Comparison of ENCODE assay signal across 1 cellular context in the genomic region with DNA sequence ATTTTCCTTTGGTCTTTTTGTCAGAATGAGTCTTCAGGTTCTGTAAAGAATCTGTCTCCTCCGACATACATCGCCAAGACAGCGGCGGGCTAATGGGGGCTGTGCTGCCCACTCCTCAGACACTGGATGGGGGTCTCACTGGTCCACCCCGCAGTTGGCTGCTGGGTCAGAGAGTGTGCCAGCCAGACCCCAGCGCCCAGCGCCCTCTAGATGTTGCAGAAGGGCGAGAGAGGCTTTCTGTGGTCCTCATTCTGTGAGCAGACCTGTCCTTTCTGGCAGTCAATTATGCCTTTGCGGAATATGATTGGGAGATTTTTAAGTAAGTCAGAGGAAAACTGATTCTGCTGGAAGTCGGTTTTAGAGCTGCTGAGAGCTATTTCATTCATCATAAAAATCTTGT.
TF ChIP-seq lines count a peak whose summit lies in the region.

No MANE protein-coding gene starts in this region.

TF ChIP-seq in WTC11, 78 proteins besides CTCF, POLR2A, EP300 and RAD21 (continued from another document):
- TF ChIP-seq, protein P1, sequence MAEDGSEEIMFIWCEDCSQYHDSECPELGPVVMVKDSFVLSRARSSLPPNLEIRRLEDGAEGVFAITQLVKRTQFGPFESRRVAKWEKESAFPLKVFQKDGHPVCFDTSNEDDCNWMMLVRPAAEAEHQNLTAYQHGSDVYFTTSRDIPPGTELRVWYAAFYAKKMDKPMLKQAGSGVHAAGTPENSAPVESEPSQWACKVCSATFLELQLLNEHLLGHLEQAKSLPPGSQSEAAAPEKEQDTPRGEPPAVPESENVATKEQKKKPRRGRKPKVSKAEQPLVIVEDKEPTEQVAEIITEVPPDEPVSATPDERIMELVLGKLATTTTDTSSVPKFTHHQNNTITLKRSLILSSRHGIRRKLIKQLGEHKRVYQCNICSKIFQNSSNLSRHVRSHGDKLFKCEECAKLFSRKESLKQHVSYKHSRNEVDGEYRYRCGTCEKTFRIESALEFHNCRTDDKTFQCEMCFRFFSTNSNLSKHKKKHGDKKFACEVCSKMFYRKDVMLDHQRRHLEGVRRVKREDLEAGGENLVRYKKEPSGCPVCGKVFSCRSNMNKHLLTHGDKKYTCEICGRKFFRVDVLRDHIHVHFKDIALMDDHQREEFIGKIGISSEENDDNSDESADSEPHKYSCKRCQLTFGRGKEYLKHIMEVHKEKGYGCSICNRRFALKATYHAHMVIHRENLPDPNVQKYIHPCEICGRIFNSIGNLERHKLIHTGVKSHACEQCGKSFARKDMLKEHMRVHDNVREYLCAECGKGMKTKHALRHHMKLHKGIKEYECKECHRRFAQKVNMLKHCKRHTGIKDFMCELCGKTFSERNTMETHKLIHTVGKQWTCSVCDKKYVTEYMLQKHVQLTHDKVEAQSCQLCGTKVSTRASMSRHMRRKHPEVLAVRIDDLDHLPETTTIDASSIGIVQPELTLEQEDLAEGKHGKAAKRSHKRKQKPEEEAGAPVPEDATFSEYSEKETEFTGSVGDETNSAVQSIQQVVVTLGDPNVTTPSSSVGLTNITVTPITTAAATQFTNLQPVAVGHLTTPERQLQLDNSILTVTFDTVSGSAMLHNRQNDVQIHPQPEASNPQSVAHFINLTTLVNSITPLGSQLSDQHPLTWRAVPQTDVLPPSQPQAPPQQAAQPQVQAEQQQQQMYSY (CRISPR knock-in tag; IDR thresholded peaks at IDR 0.05) = no peak
- no peak for TF ChIP-seq PRRX2 (CRISPR knock-in tag; IDR thresholded peaks at IDR 0.05)
- no peak for TF ChIP-seq NFE2L1 (CRISPR knock-in tag; IDR thresholded peaks at IDR 0.05)
